ENCODE assay signal across 1 cellular context in the genomic region with DNA sequence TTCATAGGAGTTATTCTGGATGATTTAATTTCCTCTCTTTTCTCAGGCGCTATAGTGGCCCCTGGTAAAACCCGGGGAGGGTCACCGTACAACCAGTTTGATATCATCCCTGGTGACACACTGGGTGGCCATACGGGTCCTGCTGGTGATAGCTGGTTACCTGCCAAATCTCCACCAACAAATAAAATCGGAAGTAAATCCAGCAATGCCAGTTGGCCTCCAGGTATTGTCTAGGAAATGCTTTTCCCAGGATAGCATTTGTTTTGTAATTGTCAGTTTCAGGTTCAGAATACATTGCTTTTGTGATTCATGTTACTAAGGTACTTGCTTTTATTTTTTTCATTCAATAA.
TF ChIP-seq lines count a peak whose summit lies in the region.

No MANE protein-coding gene starts in this region.

TF ChIP-seq in IMR-90, 13 proteins besides CTCF, POLR2A, EP300 and RAD21 (continued from another document):
- TF ChIP-seq MXI1 (IDR thresholded peaks at IDR 0.05; ENCODE audit: borderline replicate concordance, low read depth, low read length) (no peak), FOS (IDR thresholded peaks at IDR 0.05; ENCODE audit: low read depth, low read length) (no peak), NFE2L2 (IDR thresholded peaks at IDR 0.05; ENCODE audit: low read depth, low read length) (no peak), CHD1 (IDR thresholded peaks at IDR 0.05; ENCODE audit: low read depth, low read length) (no peak), RCOR1 (IDR thresholded peaks at IDR 0.05; ENCODE audit: insufficient replicate concordance, low read length) (no peak), USF2 (IDR thresholded peaks at IDR 0.05; ENCODE audit: low read depth, low read length) (no peak), SMC3 (IDR thresholded peaks at IDR 0.05; ENCODE audit: low read depth, low read length) (no peak), MAZ (IDR thresholded peaks at IDR 0.05; ENCODE audit: borderline replicate concordance, low read depth, low read length) (no peak)
- TF ChIP-seq, protein P1, sequence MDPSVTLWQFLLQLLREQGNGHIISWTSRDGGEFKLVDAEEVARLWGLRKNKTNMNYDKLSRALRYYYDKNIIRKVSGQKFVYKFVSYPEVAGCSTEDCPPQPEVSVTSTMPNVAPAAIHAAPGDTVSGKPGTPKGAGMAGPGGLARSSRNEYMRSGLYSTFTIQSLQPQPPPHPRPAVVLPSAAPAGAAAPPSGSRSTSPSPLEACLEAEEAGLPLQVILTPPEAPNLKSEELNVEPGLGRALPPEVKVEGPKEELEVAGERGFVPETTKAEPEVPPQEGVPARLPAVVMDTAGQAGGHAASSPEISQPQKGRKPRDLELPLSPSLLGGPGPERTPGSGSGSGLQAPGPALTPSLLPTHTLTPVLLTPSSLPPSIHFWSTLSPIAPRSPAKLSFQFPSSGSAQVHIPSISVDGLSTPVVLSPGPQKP (IDR thresholded peaks at IDR 0.05; ENCODE audit: borderline replicate concordance, low read depth, low read length) = no peak
TF ChIP-seq in IMR-90: peak in this region for 0.
